Comparison of ENCODE assay signal across 8 cellular contexts in the genomic region with DNA sequence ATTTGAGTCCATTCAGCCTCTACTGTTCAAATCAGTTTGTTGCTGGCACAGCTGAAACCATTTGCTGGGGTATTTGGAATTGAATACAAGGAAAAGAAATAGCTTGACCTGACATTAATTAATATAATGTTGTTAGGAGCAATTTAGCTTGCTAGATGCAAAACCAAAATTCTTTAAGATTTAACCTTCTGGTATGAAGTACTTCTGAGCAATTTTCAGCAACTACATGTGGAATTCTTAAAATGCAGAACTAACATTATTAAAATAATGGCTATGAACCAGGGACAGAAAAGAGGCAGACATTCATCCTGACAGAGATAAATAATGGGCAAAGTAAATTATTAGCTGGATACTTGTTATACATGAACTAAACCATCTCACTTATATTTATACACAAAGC.
"Had no signal": no experiment of that assay in that cellular context is flagged by ENCODE, and none has a peak within 500 bp of the region (broad histone marks: within the 10 kb centered on the region; RNA-seq: fewer than 3 reads in every experiment).

No MANE protein-coding gene starts in this region.

- FAIRE-seq: G401.6, GM12878, GM12891, GM12892, GM18507, GM19239 had no signal

- H3K4me3 ChIP-seq: GM12878 had no signal

- ATAC-seq: GM12878 had no signal

- DNase-seq: GDM1, GF-D8 had no signal
